In the genomic region with DNA sequence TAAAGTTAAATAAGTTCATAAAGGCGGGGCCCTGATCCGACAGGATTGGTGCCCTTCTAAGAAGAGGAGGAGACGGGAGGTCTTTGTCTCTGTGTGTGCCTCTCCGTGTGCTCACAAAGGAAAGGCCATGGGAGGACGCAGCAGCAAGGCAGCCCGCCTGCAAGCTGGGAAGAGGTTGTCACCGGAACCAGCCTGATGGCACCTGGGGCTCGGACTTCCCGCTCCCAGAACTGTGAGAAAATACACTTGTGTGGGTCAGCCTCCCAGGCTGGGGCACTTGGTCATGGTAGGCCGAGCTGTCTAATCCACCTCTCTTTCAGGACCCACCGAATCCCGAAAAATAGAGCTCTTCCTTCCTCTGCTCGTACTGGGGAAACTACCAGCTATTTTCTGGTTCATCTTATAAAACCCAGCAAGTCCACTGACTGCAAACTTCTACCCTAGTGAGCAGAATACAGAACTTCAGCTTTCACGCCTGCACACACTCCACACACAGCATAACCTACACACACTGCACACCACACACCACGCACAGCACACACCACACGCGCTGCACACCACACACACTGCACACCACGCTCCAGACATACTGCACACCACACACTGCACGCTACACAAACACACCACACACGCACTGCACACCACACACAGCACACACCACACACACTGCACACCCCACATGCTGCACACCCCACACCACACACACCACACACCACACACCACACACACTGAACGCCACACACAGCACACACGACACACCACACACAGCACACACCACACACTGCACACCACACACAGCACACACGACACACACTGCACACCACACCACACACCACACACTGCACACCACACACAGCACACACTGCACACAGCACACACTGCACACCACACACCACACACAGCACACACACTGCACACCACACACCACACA, we compare ENCODE assay signal across 18 cellular contexts. TPM values are rescaled to one million over a fixed set of nuclear protein-coding genes. Genes with fewer than 3 reads are reported as not detected.
A peak's percentile ranks its signal among the peaks of the same experiment; 100 is the strongest.
DNase-seq lines count a peak whose midpoint lies in the region; ATAC-seq lines count a peak whose summit lies in the region.
"Had no signal": no experiment of that assay in that cellular context is flagged by ENCODE, and none has a peak within 500 bp of the region (broad histone marks: within the 10 kb centered on the region; RNA-seq: fewer than 3 reads in every experiment).

No MANE protein-coding gene starts in this region.

- no peak overlapping the region for H3K4me3 Mint-ChIP-seq in activated naive CD8-positive, alpha-beta T cell treated with anti-CD3 and anti-CD28 coated beads, Interleukin-2, amount 10 ng/mL, durations not matched to agents 7 days and 5 days
- no peak overlapping the region for H3K4me3 Mint-ChIP-seq in activated naive CD8-positive, alpha-beta T cell treated with anti-CD3 and anti-CD28 coated beads for 36 hours

- no peak overlapping the region for H2BK15ac ChIP-seq in mesendoderm (replicated peaks; ENCODE audit: low read depth)

- H3K18ac ChIP-seq in mesendoderm (ENCODE audit: low read length) = no peak overlapping the region

- H3K27me3 Mint-ChIP-seq in activated naive CD8-positive, alpha-beta T cell treated with anti-CD3 and anti-CD28 coated beads, Interleukin-2, amount 10 ng/mL, durations not matched to agents 7 days and 5 days = no peaks in the 10 kb centered on the region
- H3K27me3 Mint-ChIP-seq in activated naive CD8-positive, alpha-beta T cell treated with anti-CD3 and anti-CD28 coated beads for 36 hours = no peaks in the 10 kb centered on the region

- no peaks in the 10 kb centered on the region for H3K27me3 ChIP-seq in mesendoderm (ENCODE audit: insufficient read depth, low read length, poor library complexity)
- H3K27me3 ChIP-seq: SJSA1 had no signal

- no peak overlapping the region for H3K4me2 ChIP-seq in mesendoderm (ENCODE audit: low read length)
- H3K4me2 ChIP-seq: A549 had no signal

- peaks cover 6% of the 10 kb centered on the region for H3K9me3 Mint-ChIP-seq in activated naive CD8-positive, alpha-beta T cell treated with anti-CD3 and anti-CD28 coated beads, Interleukin-2, amount 10 ng/mL, durations not matched to agents 7 days and 5 days
- H3K9me3 Mint-ChIP-seq in activated naive CD8-positive, alpha-beta T cell treated with anti-CD3 and anti-CD28 coated beads for 36 hours = peaks cover 8% of the 10 kb centered on the region

- H3K36me3 ChIP-seq in mesendoderm (ENCODE audit: control insufficient read depth, insufficient read depth, low read length) = no peaks in the 10 kb centered on the region
- H3K36me3 ChIP-seq: SJSA1 had no signal

- no peak overlapping the region for H4K5ac ChIP-seq in mesendoderm (ENCODE audit: low read length)

- no peak overlapping the region for H3K4ac ChIP-seq in mesendoderm (ENCODE audit: low read depth, low read length)

- POLR2A ChIA-PET in activated naive CD8-positive, alpha-beta T cell treated with anti-CD3 and anti-CD28 coated beads, Interleukin-2, amount 10 ng/mL, durations not matched to agents 7 days and 5 days (lab: Charles Lee) = no interaction called here

- no peaks in the 10 kb centered on the region for H3K79me2 ChIP-seq in mesendoderm (ENCODE audit: control insufficient read depth, insufficient read depth, low read length)

- no peak overlapping the region for H4K8ac ChIP-seq in mesendoderm (ENCODE audit: low read depth, low read length)

- peak; percentile 42 for ATAC-seq in activated naive CD8-positive, alpha-beta T cell treated with anti-CD3 and anti-CD28 coated beads, Interleukin-2, amount 10 ng/mL, durations not matched to agents 7 days and 5 days (ENCODE audit: low read depth)
- ATAC-seq in GM18502 (IDR thresholded peaks at IDR 0.05; ENCODE audit: poor library complexity, unreplicated experiment) = no peak
- ATAC-seq in GM21367 (IDR thresholded peaks at IDR 0.05; ENCODE audit: unreplicated experiment) = no peak
- ATAC-seq: A549 had no signal

- H3K36me3 Mint-ChIP-seq in activated naive CD8-positive, alpha-beta T cell treated with anti-CD3 and anti-CD28 coated beads, Interleukin-2, amount 10 ng/mL, durations not matched to agents 7 days and 5 days = peaks cover 2% of the 10 kb centered on the region
- H3K36me3 Mint-ChIP-seq in activated naive CD8-positive, alpha-beta T cell treated with anti-CD3 and anti-CD28 coated beads for 36 hours = peaks cover 2% of the 10 kb centered on the region

- H3K79me1 ChIP-seq in mesendoderm (ENCODE audit: low read length) = no peaks in the 10 kb centered on the region

- no peaks in the 10 kb centered on the region for H3K4me1 ChIP-seq in mesendoderm (ENCODE audit: control insufficient read depth, low read depth, low read length)
- H3K4me1 ChIP-seq: A549, Caco-2, SJSA1 had no signal

- no peak overlapping the region for H3K23ac ChIP-seq in mesendoderm (ENCODE audit: low read length)

- H3K4me1 Mint-ChIP-seq in activated naive CD8-positive, alpha-beta T cell treated with anti-CD3 and anti-CD28 coated beads, Interleukin-2, amount 10 ng/mL, durations not matched to agents 7 days and 5 days = no peaks in the 10 kb centered on the region
- no peaks in the 10 kb centered on the region for H3K4me1 Mint-ChIP-seq in activated naive CD8-positive, alpha-beta T cell treated with anti-CD3 and anti-CD28 coated beads for 36 hours

- no peak overlapping the region for H3K27ac Mint-ChIP-seq in activated naive CD8-positive, alpha-beta T cell treated with anti-CD3 and anti-CD28 coated beads, Interleukin-2, amount 10 ng/mL, durations not matched to agents 7 days and 5 days
- H3K27ac Mint-ChIP-seq in activated naive CD8-positive, alpha-beta T cell treated with anti-CD3 and anti-CD28 coated beads for 36 hours = no peak overlapping the region

- no peak overlapping the region for H2AK5ac ChIP-seq in mesendoderm (ENCODE audit: low read length)

- no peak overlapping the region for H3K56ac ChIP-seq in mesendoderm (ENCODE audit: low read length)

- H2BK5ac ChIP-seq in mesendoderm (ENCODE audit: low read length) = no peak overlapping the region

- WGBS in mesendoderm (ENCODE audit: extremely low coverage, insufficient coverage, low lambda C conversion rate) = no CpG with 5 or more reads among the region's 23 CpGs

- H2BK120ac ChIP-seq in mesendoderm (ENCODE audit: low read depth, low read length) = no peak overlapping the region

- no peak for DNase-seq in activated naive CD8-positive, alpha-beta T cell treated with anti-CD3 and anti-CD28 coated beads, Interleukin-2, amount 10 ng/mL, durations not matched to agents 7 days and 5 days
- DNase-seq in activated naive CD8-positive, alpha-beta T cell treated with anti-CD3 and anti-CD28 coated beads for 36 hours = no peak
- peak; percentile 20 for DNase-seq in RPMI7951 (ENCODE audit: low read depth)
- peak; percentile 20 for DNase-seq in mesendoderm
- DNase-seq in ureter (ENCODE audit: low spot score) = peak; percentile 15
- no peak for DNase-seq in OCI-M1 (lab: John Stamatoyannopoulos, UW)
- DNase-seq: AML-193, Caco-2, DMS79, MV-4-11, NCI-H1436, NCI-H2029 treated with DMSO at 0.1 percent for 48 hours, NCI-H510A treated with DMSO at 0.1 percent for 48 hours, RPMI8226 had no signal

- no peak overlapping the region for H3K9ac ChIP-seq in mesendoderm (ENCODE audit: low read length)

- no peak overlapping the region for H3K4me3 ChIP-seq in mesendoderm (ENCODE audit: low read length)
- H3K4me3 ChIP-seq: A549, SJSA1 had no signal

- H3K27ac ChIP-seq in mesendoderm (ENCODE audit: low read depth, low read length) = no peak overlapping the region
- H3K27ac ChIP-seq: A549, SJSA1 had no signal

RNA-seq across cellular contexts. Expression of a gene that starts 58.1 kb away (rescaled TPM):
- total RNA-seq in activated naive CD8-positive, alpha-beta T cell treated with anti-CD3 and anti-CD28 coated beads, Interleukin-2, amount 10 ng/mL, durations not matched to agents 7 days and 5 days = 10 to 100 TPM; 32.1 to 34.3 TPM
- 10 to 100 TPM; 40.2 to 47.0 TPM for total RNA-seq in activated naive CD8-positive, alpha-beta T cell treated with anti-CD3 and anti-CD28 coated beads for 36 hours
- 23.5 and 27.4 TPM in 2 replicates for total RNA-seq in RPMI7951 (2014; rRNA removed; shearing (Covaris generic))
- 22.0 TPM for polyA plus RNA-seq in mesendoderm (2013, experiment 1 of 2)
- 22.2 TPM for polyA plus RNA-seq in mesendoderm (2013, experiment 2 of 2)
- 26.2 TPM for total RNA-seq in ureter

Comparison
In these comparisons a context has a peak if more than half of its experiments do, and no peak if none do; other contexts are left out.
1. DNase-seq: peak in RPMI7951 (single experiment), mesendoderm (single experiment) and ureter (single experiment); none in activated naive CD8-positive, alpha-beta T cell treated with anti-CD3 and anti-CD28 coated beads, Interleukin-2, amount 10 ng/mL, durations not matched to agents 7 days and 5 days (single experiment), activated naive CD8-positive, alpha-beta T cell treated with anti-CD3 and anti-CD28 coated beads for 36 hours (single experiment) and OCI-M1 (single experiment).